In genomic region chr2:155574941-155575340, GRCh38 we compare ENCODE assay signal across 29 cellular contexts.
"Had no signal": no experiment of that assay in that cellular context is flagged by ENCODE, and none has a peak within 500 bp of the region (broad histone marks: within the 10 kb centered on the region; RNA-seq: fewer than 3 reads in every experiment).

No MANE protein-coding gene starts in this region.

- H3K9me3 Mint-ChIP-seq: activated CD4-positive, alpha-beta memory T cell treated with anti-CD3 and anti-CD28 coated beads, Interleukin-2, amount 10 ng/mL, durations not matched to agents 7 days and 5 days; activated T-helper 17 cell treated with anti-CD3 and anti-CD28 coated beads, Interleukin-2, amount 50 U/mL, for 72 hours had no signal

- FAIRE-seq: astrocyte, TTC549 had no signal

- H3K4me1 ChIP-seq: Peyer's patch had no signal

- H3K9me3 ChIP-seq: Peyer's patch had no signal

- DNase-seq: activated CD4-positive, alpha-beta memory T cell treated with anti-CD3 and anti-CD28 coated beads, Interleukin-2, amount 10 ng/mL, durations not matched to agents 7 days and 5 days; activated CD4-positive, alpha-beta T cell treated with anti-CD3 and anti-CD28 coated beads, Interleukin-2, amount 10 ng/mL, durations not matched to agents 7 days and 5 days; activated CD4-positive, CD25-positive, alpha-beta regulatory T cell; activated gamma-delta T cell; activated naive CD4-positive, alpha-beta T cell treated with anti-CD3 and anti-CD28 coated beads for 36 hours; activated T-cell treated with anti-CD3 and anti-CD28 coated beads for 4 hours; activated T-cell treated with anti-CD3 and anti-CD28 coated beads, Interleukin-2, amount 50 U/mL, for 48 hours; amygdala; cortex of kidney; MM.1S; NCI-H1048; NCI-H146; NCI-H187 treated with DMSO at 0.1 percent for 48 hours; NCI-H2171; NCI-H226; NCI-H526; NCI-H774; OCI-M1; Peyer's patch; SHP77; T-helper 17 cell; T-helper 9 cell had no signal

- ATAC-seq: activated T-helper 17 cell treated with anti-CD3 and anti-CD28 coated beads, Interleukin-2, amount 50 U/mL, for 72 hours; T-helper 17 cell had no signal

- H3K27me3 ChIP-seq: Peyer's patch had no signal

- H3K4me3 ChIP-seq: Peyer's patch had no signal

- H3K36me3 ChIP-seq: Peyer's patch had no signal

- H3K27ac ChIP-seq: Peyer's patch, VCaP had no signal

- H3K4me1 Mint-ChIP-seq: activated CD4-positive, alpha-beta memory T cell treated with anti-CD3 and anti-CD28 coated beads, Interleukin-2, amount 10 ng/mL, durations not matched to agents 7 days and 5 days; activated CD4-positive, alpha-beta T cell treated with anti-CD3 and anti-CD28 coated beads, Interleukin-2, amount 10 ng/mL, durations not matched to agents 7 days and 5 days; activated T-helper 17 cell treated with anti-CD3 and anti-CD28 coated beads, Interleukin-2, amount 50 U/mL, for 72 hours; brain; central memory CD8-positive, alpha-beta T cell; T-helper 17 cell had no signal

- H3K27ac Mint-ChIP-seq: activated CD4-positive, alpha-beta memory T cell treated with anti-CD3 and anti-CD28 coated beads, Interleukin-2, amount 10 ng/mL, durations not matched to agents 7 days and 5 days; activated CD4-positive, alpha-beta T cell treated with anti-CD3 and anti-CD28 coated beads, Interleukin-2, amount 10 ng/mL, durations not matched to agents 7 days and 5 days; activated naive CD4-positive, alpha-beta T cell treated with anti-CD3 and anti-CD28 coated beads for 36 hours; activated naive CD8-positive, alpha-beta T cell; activated T-helper 17 cell treated with anti-CD3 and anti-CD28 coated beads, Interleukin-2, amount 50 U/mL, for 72 hours; brain; T-helper 17 cell had no signal

- H3K36me3 Mint-ChIP-seq: activated naive CD8-positive, alpha-beta T cell; brain had no signal

- H3K27me3 Mint-ChIP-seq: activated CD4-positive, alpha-beta memory T cell treated with anti-CD3 and anti-CD28 coated beads, Interleukin-2, amount 10 ng/mL, durations not matched to agents 7 days and 5 days; activated CD4-positive, alpha-beta T cell treated with anti-CD3 and anti-CD28 coated beads, Interleukin-2, amount 10 ng/mL, durations not matched to agents 7 days and 5 days; activated naive CD8-positive, alpha-beta T cell; activated T-helper 17 cell treated with anti-CD3 and anti-CD28 coated beads, Interleukin-2, amount 50 U/mL, for 72 hours; brain; central memory CD8-positive, alpha-beta T cell; T-helper 17 cell had no signal

- H3K4me3 Mint-ChIP-seq: activated CD4-positive, alpha-beta memory T cell treated with anti-CD3 and anti-CD28 coated beads, Interleukin-2, amount 10 ng/mL, durations not matched to agents 7 days and 5 days; activated CD4-positive, alpha-beta T cell treated with anti-CD3 and anti-CD28 coated beads, Interleukin-2, amount 10 ng/mL, durations not matched to agents 7 days and 5 days; activated naive CD4-positive, alpha-beta T cell treated with anti-CD3 and anti-CD28 coated beads for 36 hours; activated naive CD8-positive, alpha-beta T cell; activated T-helper 17 cell treated with anti-CD3 and anti-CD28 coated beads, Interleukin-2, amount 50 U/mL, for 72 hours; brain; central memory CD8-positive, alpha-beta T cell; T-helper 17 cell had no signal
